Comparison of ENCODE assay signal across 19 cellular contexts in the genomic region with DNA sequence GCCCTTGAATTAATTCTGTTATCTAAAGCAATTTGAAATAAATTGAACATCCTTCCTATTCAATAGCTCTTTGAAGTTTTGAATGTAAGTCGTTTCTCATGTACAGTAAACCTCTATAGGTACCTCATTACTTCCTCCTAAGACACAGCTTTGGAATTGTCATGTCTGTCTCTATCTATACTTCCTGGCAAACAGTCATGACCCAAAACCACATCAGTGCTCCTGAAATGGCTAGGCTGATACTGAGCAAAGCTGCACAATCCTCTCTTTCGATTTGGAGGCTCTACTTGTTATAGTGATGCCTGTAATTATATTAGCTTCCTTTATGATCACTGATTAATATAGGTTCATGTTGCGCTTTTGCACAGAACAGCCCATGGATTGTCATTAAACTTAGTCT.
DNase-seq lines count a peak whose midpoint lies in the region; ATAC-seq and TF ChIP-seq lines count a peak whose summit lies in the region.
"Had no signal": no experiment of that assay in that cellular context is flagged by ENCODE, and none has a peak within 500 bp of the region (broad histone marks: within the 10 kb centered on the region; RNA-seq: fewer than 3 reads in every experiment).

No MANE protein-coding gene starts in this region.

- CTCF ChIA-PET in Panc1 (lab: Charles Lee) = no interaction called here

- in situ Hi-C loops in Panc1 (cut with HindIII; ENCODE audit: low pct_unique_long_range_greater_than_20kb, low sequenced_read_pairs) = no loop called here

- no peaks in the 10 kb centered on the region for H3K36me3 ChIP-seq in Panc1 (ENCODE audit: control insufficient read depth, insufficient read depth, low read length)
- H3K36me3 ChIP-seq: BLaER1, HAP-1 had no signal

- intact Hi-C loops in Panc1 (cut with micrococcal nuclease; ENCODE audit: unreplicated experiment) = no loop called here
- intact Hi-C loops in Right ventricle myocardium superior (cut with DNase I) = no loop called here

- BruUV-seq in Panc1 (replicated peaks; lab: Mats Ljungman, UMichigan) = no TSS peak

- H3K27me3 ChIP-seq in Panc1 (ENCODE audit: control insufficient read depth, insufficient read depth, low read length) = no peaks in the 10 kb centered on the region
- H3K27me3 ChIP-seq: BLaER1 had no signal

- H3K9me3 ChIP-seq in Panc1 (ENCODE audit: control insufficient read depth, insufficient read depth, low read depth, low read length) = no peaks in the 10 kb centered on the region
- H3K9me3 ChIP-seq: BLaER1, Caco-2, HAP-1 had no signal

- no peak overlapping the region for H3K27ac Mint-ChIP-seq in stimulated activated naive CD8-positive, alpha-beta T cell treated with anti-CD3 and anti-CD28 coated beads, Interleukin-15, amount 100 ng/mL, for 72 hours
- H3K27ac Mint-ChIP-seq: B cell; CD4-positive, CD25-positive, alpha-beta regulatory T cell; CD8-positive, alpha-beta T cell; HFFc6 had no signal

- no peaks in the 10 kb centered on the region for H3K4me1 Mint-ChIP-seq in stimulated activated naive CD8-positive, alpha-beta T cell treated with anti-CD3 and anti-CD28 coated beads, Interleukin-15, amount 100 ng/mL, for 72 hours
- H3K4me1 Mint-ChIP-seq: B cell; CD4-positive, CD25-positive, alpha-beta regulatory T cell had no signal

- POLR2A ChIA-PET in Panc1 (lab: Charles Lee) = no interaction called here

- peaks cover 0 to 10% of the 10 kb centered on the region in 2 donors for H3K9me3 Mint-ChIP-seq in stimulated activated naive CD8-positive, alpha-beta T cell treated with anti-CD3 and anti-CD28 coated beads, Interleukin-15, amount 100 ng/mL, for 72 hours
- H3K9me3 Mint-ChIP-seq: CD8-positive, alpha-beta T cell had no signal

- TF ChIP-seq CTCF in Panc1 (IDR thresholded peaks at IDR 0.05) = no peak

- H3K4me1 ChIP-seq in Panc1 (ENCODE audit: control insufficient read depth, insufficient read depth, low read length) = peaks cover 2% of the 10 kb centered on the region; the same call in 1 of the 2 replicates
- H3K4me1 ChIP-seq: Caco-2, HAP-1 had no signal

- H3K4me3 ChIP-seq in Jurkat, Clone E6-1 (ENCODE audit: low read length) = no peak overlapping the region
- H3K4me3 ChIP-seq in Panc1 (ENCODE audit: low read depth in 2 of 2, low read length in 2 of 2) = no peak overlapping the region
- H3K4me3 ChIP-seq: BLaER1, HAP-1 had no signal

- H3K4me3 Mint-ChIP-seq in stimulated activated naive CD8-positive, alpha-beta T cell treated with anti-CD3 and anti-CD28 coated beads, Interleukin-15, amount 100 ng/mL, for 72 hours = no peak overlapping the region
- H3K4me3 Mint-ChIP-seq: B cell; CD4-positive, CD25-positive, alpha-beta regulatory T cell; CD8-positive, alpha-beta T cell; HFFc6 had no signal

- peak; percentile 54 for ATAC-seq in stimulated activated naive CD8-positive, alpha-beta T cell treated with anti-CD3 and anti-CD28 coated beads, Interleukin-15, amount 100 ng/mL, for 72 hours
- no peak for ATAC-seq in stimulated activated naive CD8-positive, alpha-beta T cell treated with anti-CD3 and anti-CD28 coated beads, Interleukin-15, Interleukin-2, amounts not matched to agents 100 U/mL and 50 U/mL, for 24 hours
- ATAC-seq in Panc1 (no peak), Right ventricle myocardium superior (ENCODE audit: poor library complexity) (no peak)
- ATAC-seq: CD8-positive, alpha-beta T cell had no signal

- peak overlapping the region; percentile 78; the same call in 1 of the 2 replicates for H3K27ac ChIP-seq in Panc1 (ENCODE audit: low read length)
- H3K27ac ChIP-seq: BLaER1, C4-2B had no signal

- peaks cover 14% of the 10 kb centered on the region for H3K27me3 Mint-ChIP-seq in stimulated activated naive CD8-positive, alpha-beta T cell treated with anti-CD3 and anti-CD28 coated beads, Interleukin-15, amount 100 ng/mL, for 72 hours

- DNase-seq in stimulated activated naive CD8-positive, alpha-beta T cell treated with anti-CD3 and anti-CD28 coated beads, Interleukin-15, amount 100 ng/mL, for 72 hours = no peak
- DNase-seq in stimulated activated naive CD8-positive, alpha-beta T cell treated with anti-CD3 and anti-CD28 coated beads, Interleukin-15, Interleukin-2, amounts not matched to agents 100 U/mL and 50 U/mL, for 24 hours = no peak
- DNase-seq in Jurkat, Clone E6-1 (ENCODE audit: low read depth, low spot score) = peak; percentile 38
- no peak for DNase-seq in Panc1 (ENCODE audit: low read depth, low spot score)
- no peak for DNase-seq in HT-29 (ENCODE audit: low spot score)
- no peak for DNase-seq in Right ventricle myocardium superior
- no peak for DNase-seq in NCI-H2107 treated with DMSO at 0.1 percent for 48 hours (lab: John Stamatoyannopoulos, UW; ENCODE audit: unreplicated experiment)
- DNase-seq: Caco-2; CD4-positive, CD25-positive, alpha-beta regulatory T cell; CD8-positive, alpha-beta T cell; DMS 273 treated with DMSO at 0.1 percent for 48 hours; DMS79; GF-D8; GOT3; HFFc6 had no signal
